8 cellular contexts compared by ENCODE assay signal in genomic region chrX:152941328-152942111, GRCh38. TPM values are rescaled to one million over a fixed set of nuclear protein-coding genes. Genes with fewer than 3 reads are reported as not detected.
DNase-seq lines count a peak whose midpoint lies in the region; ATAC-seq and TF ChIP-seq lines count a peak whose summit lies in the region.

No MANE protein-coding gene starts in this region.

- H3K9me3 ChIP-seq in SU-DHL-6 (ENCODE audit: insufficient read depth, low read length): no peaks in the 10 kb centered on the region
- H3K9me3 ChIP-seq in adipocyte (ENCODE audit: control insufficient read depth, low read length): no peaks in the 10 kb centered on the region
- H3K9me3 ChIP-seq in cardiac muscle cell (ENCODE audit: low read depth): no peaks in the 10 kb centered on the region
- no peaks in the 10 kb centered on the region for H3K9me3 ChIP-seq in trophoblast cell (ENCODE audit: insufficient read depth, low read depth, low read length)
- H3K9me3 ChIP-seq in transverse colon: no peaks in the 10 kb centered on the region

- H3K4ac ChIP-seq in trophoblast cell (ENCODE audit: low read depth, low read length): no peak overlapping the region

- no peak overlapping the region for H2BK5ac ChIP-seq in trophoblast cell (ENCODE audit: low read depth, low read length, poor library complexity)

- no peak for TF ChIP-seq POLR2A in transverse colon (IDR thresholded peaks at IDR 0.05)

- H3K4me1 ChIP-seq in adipocyte (ENCODE audit: control insufficient read depth, insufficient read depth, low read length) (peaks cover 5% of the 10 kb centered on the region), cardiac muscle cell (ENCODE audit: low read depth) (no peaks in the 10 kb centered on the region), trophoblast cell (ENCODE audit: control insufficient read depth in 1 of 2, insufficient read depth in 2 of 2, low read length in 2 of 2) (no peaks in the 10 kb centered on the region), transverse colon (peaks cover 0 to 11% (median 0%) of the 10 kb centered on the region in 4 donors)

- H3K27ac ChIP-seq in SU-DHL-6 (ENCODE audit: low read depth, low read length) (no peak overlapping the region), cardiac muscle cell (peak overlapping the region; percentile 82), trophoblast cell (ENCODE audit: low read depth, low read length) (peak overlapping the region; percentile 10), transverse colon (peak overlapping the region; percentile 76 to 88 (median 84))

- peak overlapping the region; percentile 69 for H3K4me3 ChIP-seq in GM12875 (ENCODE audit: low read depth, low read length)
- H3K4me3 ChIP-seq in SU-DHL-6 (ENCODE audit: insufficient read depth, low read length, poor library complexity, severe bottlenecking): peak overlapping the region; percentile 79
- peak overlapping the region; percentile 90 for H3K4me3 ChIP-seq in adipocyte (ENCODE audit: low read length)
- H3K4me3 ChIP-seq in cardiac muscle cell: peak overlapping the region; percentile 46
- H3K4me3 ChIP-seq in trophoblast cell (ENCODE audit: low read depth, low read length): peak overlapping the region; percentile 71
- peak overlapping the region; percentile 26 to 69 (median 50) for H3K4me3 ChIP-seq in transverse colon

- peaks cover 3% of the 10 kb centered on the region for H3K79me1 ChIP-seq in trophoblast cell (ENCODE audit: low read length)

- no peaks in the 10 kb centered on the region for H3F3A ChIP-seq in SU-DHL-6 (ENCODE audit: insufficient read depth)

- H4K8ac ChIP-seq in trophoblast cell (ENCODE audit: low read depth, low read length): peak overlapping the region; percentile 96

- intact Hi-C loops in transverse colon (cut with DNase I; ENCODE audit: low total_unique reads): no loop called here

- peak overlapping the region; percentile 36 for H4K91ac ChIP-seq in trophoblast cell (ENCODE audit: low read depth, low read length)

- H3K27me3 ChIP-seq in SU-DHL-6 (ENCODE audit: low read length) (no peaks in the 10 kb centered on the region), adipocyte (replicated peaks; ENCODE audit: control insufficient read depth, insufficient read depth, low read length) (peaks cover 17% of the 10 kb centered on the region), cardiac muscle cell (no peaks in the 10 kb centered on the region), trophoblast cell (ENCODE audit: insufficient read depth, low read length) (no peaks in the 10 kb centered on the region), transverse colon (no peaks in the 10 kb centered on the region)

- H3K9me2 ChIP-seq in SU-DHL-6 (replicated peaks; ENCODE audit: insufficient read depth, low read length): no peaks in the 10 kb centered on the region

- no peak for TF ChIP-seq EP300 in transverse colon (IDR thresholded peaks at IDR 0.05; ENCODE audit: low read depth)

- H2AFZ ChIP-seq in SU-DHL-6 (ENCODE audit: low read depth, low read length, severe bottlenecking): peak overlapping the region; percentile 90
- H2AFZ ChIP-seq in trophoblast cell (ENCODE audit: insufficient read depth, low read length, poor library complexity): peak overlapping the region; percentile 71

- peak; percentile 93 for ATAC-seq in HG02763 (IDR thresholded peaks at IDR 0.05; ENCODE audit: unreplicated experiment)

- H2BK12ac ChIP-seq in trophoblast cell (ENCODE audit: low read length): no peak overlapping the region

- H4K20me1 ChIP-seq in SU-DHL-6 (ENCODE audit: low read depth, low read length): no peaks in the 10 kb centered on the region

- peak overlapping the region; percentile 38 for H3K14ac ChIP-seq in trophoblast cell (ENCODE audit: low read length)

- H3K23ac ChIP-seq in trophoblast cell (ENCODE audit: low read length): no peak overlapping the region

- DNase-seq in NCI-H128 (lab: John Stamatoyannopoulos, UW; ENCODE audit: unreplicated experiment) (peak; percentile 86), adipocyte (ENCODE audit: low read depth) (peak; percentile 94), cardiac muscle cell (ENCODE audit: low read depth in 1 of 2, low spot score in 1 of 2) (peak; percentile 91 to 94), trophoblast cell (peak; percentile 89 to 95), transverse colon (peak; percentile 92)

- H3K36me3 ChIP-seq in SU-DHL-6 (ENCODE audit: low read length): no peaks in the 10 kb centered on the region
- no peaks in the 10 kb centered on the region for H3K36me3 ChIP-seq in adipocyte (ENCODE audit: control insufficient read depth, insufficient read depth, low read length, severe bottlenecking)
- H3K36me3 ChIP-seq in cardiac muscle cell: no peaks in the 10 kb centered on the region
- H3K36me3 ChIP-seq in trophoblast cell (ENCODE audit: control insufficient read depth in 1 of 2, insufficient read depth in 2 of 2, low read length in 2 of 2): peaks cover 10 to 24% of the 10 kb centered on the region in 2 experiments
- no peaks in the 10 kb centered on the region for H3K36me3 ChIP-seq in transverse colon

- peak overlapping the region; percentile 34 for H2BK120ac ChIP-seq in trophoblast cell (ENCODE audit: insufficient read depth, low read length, poor library complexity)

- in situ Hi-C loops in transverse colon (cut with MboI; ENCODE audit: low pct_ligation_motif_present in 1 of 4, low pct_unique_long_range_greater_than_20kb in 1 of 4, low sequenced_read_pairs in 3 of 4): no loop called here

- H4K12ac ChIP-seq in trophoblast cell (ENCODE audit: low read depth, low read length): peak overlapping the region; percentile 95

- no peaks in the 10 kb centered on the region for H3K79me2 ChIP-seq in SU-DHL-6 (ENCODE audit: insufficient read depth, low read length)
- H3K79me2 ChIP-seq in trophoblast cell (ENCODE audit: control insufficient read depth, insufficient read depth, low read length, poor library complexity): peaks cover 3% of the 10 kb centered on the region

- peak overlapping the region; percentile 90 for H3K9ac ChIP-seq in SU-DHL-6 (ENCODE audit: low read length)
- peak overlapping the region; percentile 89 for H3K9ac ChIP-seq in adipocyte (ENCODE audit: low read length)
- H3K9ac ChIP-seq in trophoblast cell (ENCODE audit: low read length): peak overlapping the region; percentile 90

- no peak overlapping the region for H3K18ac ChIP-seq in trophoblast cell (ENCODE audit: low read length)

- H2AK5ac ChIP-seq in trophoblast cell (ENCODE audit: low read length): no peak overlapping the region

- peak; percentile 78 for TF ChIP-seq CTCF in GM12875 (IDR thresholded peaks at IDR 0.05; ENCODE audit: borderline replicate concordance, insufficient read depth, low read depth, low read length)
- TF ChIP-seq CTCF in SU-DHL-6 (IDR thresholded peaks at IDR 0.05; ENCODE audit: insufficient read depth, low read length, poor library complexity, severe bottlenecking): peak; percentile 45
- peak; percentile 41 for TF ChIP-seq CTCF in cardiac muscle cell (IDR thresholded peaks at IDR 0.05; ENCODE audit: low read depth, low read length)
- peak; percentile 73 to 93 (median 76) for TF ChIP-seq CTCF in transverse colon (IDR thresholded peaks at IDR 0.05)

- WGBS in trophoblast cell (ENCODE audit: extremely low coverage, insufficient coverage, insufficient read length): no CpG with 5 or more reads among the region's 71 CpGs
- WGBS in transverse colon (ENCODE audit: low coverage in 1 of 2), 2 donors: 54% methylated on average over 71 of the region's 71 CpGs; no CpG with 5 or more reads in 1 of the 2 donors

- peak overlapping the region; percentile 95 for H3K4me2 ChIP-seq in SU-DHL-6 (ENCODE audit: low read depth, low read length, poor library complexity, severe bottlenecking)
- peak overlapping the region; percentile 80 for H3K4me2 ChIP-seq in trophoblast cell (ENCODE audit: low read length)

RNA-seq across cellular contexts. Expression of gene ZNF185, which starts 43.7 kb away (rescaled TPM):
- 10.3 and 11.7 TPM in 2 replicates for total RNA-seq in cardiac muscle cell
- 9.2 and 10.8 TPM in 2 replicates for polyA plus RNA-seq in cardiac muscle cell
- 15.6 and 16.4 TPM in 2 replicates for polyA plus RNA-seq in trophoblast cell (2013)
- 1 to 10 TPM in 2 of 4 donors, under 1 TPM in 1, not detected in 1; 0.40 to 4.1 (median 3.2) TPM for total RNA-seq in transverse colon

RNA-seq across cellular contexts. Expression of gene PNMA5, which starts 52.4 kb away (rescaled TPM):
- total RNA-seq in cardiac muscle cell: not detected in 2 replicates
- not detected in 2 replicates for polyA plus RNA-seq in cardiac muscle cell
- polyA plus RNA-seq in trophoblast cell (2013): not detected in 2 replicates
- not detected for total RNA-seq in transverse colon
